In genomic region chr5:154794525-154795234, GRCh38 we compare ENCODE assay signal across 14 cellular contexts. TPM values are rescaled to one million over a fixed set of nuclear protein-coding genes. Genes with fewer than 3 reads are reported as not detected.
A peak's percentile ranks its signal among the peaks of the same experiment; 100 is the strongest.
DNase-seq lines count a peak whose midpoint lies in the region; ATAC-seq and TF ChIP-seq lines count a peak whose summit lies in the region.
"Had no signal": no experiment of that assay in that cellular context is flagged by ENCODE, and none has a peak within 500 bp of the region (broad histone marks: within the 10 kb centered on the region; RNA-seq: fewer than 3 reads in every experiment).

No MANE protein-coding gene starts in this region.

- peak overlapping the region in 1 of 2 experiments; percentile 15 for H3K4ac ChIP-seq in mesenchymal stem cell (ENCODE audit: low read depth in 1 of 2, low read length in 2 of 2)

- peak overlapping the region; percentile 34 for H3K9ac ChIP-seq in mesenchymal stem cell (ENCODE audit: low read length)
- H3K9ac ChIP-seq: BLaER1 treated with 17β-estradiol and CSF1 and Interleukin-3, amounts not matched to agents 10 nM and 100 nM had no signal

- no peak overlapping the region for H2AFZ ChIP-seq in mesenchymal stem cell (ENCODE audit: low read depth, low read length)

- H2BK120ac ChIP-seq in mesenchymal stem cell (ENCODE audit: low read depth, low read length), result no peak overlapping the region

- no peak overlapping the region for H2BK15ac ChIP-seq in mesenchymal stem cell (ENCODE audit: low read depth, poor library complexity, severe bottlenecking)

- no peak for TF ChIP-seq CTCF in choroid plexus epithelial cell (conservative IDR thresholded peaks at IDR 0.05; ENCODE audit: low read depth, low read length)
- no peak for TF ChIP-seq CTCF in tibial nerve (IDR thresholded peaks at IDR 0.05)

- H2AK5ac ChIP-seq in mesenchymal stem cell (ENCODE audit: low read length, severe bottlenecking), result no peak overlapping the region

- H3K27me3 ChIP-seq in mesenchymal stem cell (ENCODE audit: control insufficient read depth in 1 of 2, insufficient read depth in 1 of 2, low read length in 2 of 2), result no peaks in the 10 kb centered on the region
- H3K27me3 ChIP-seq in tibial nerve, result no peaks in the 10 kb centered on the region
- H3K27me3 ChIP-seq: BLaER1 treated with 17β-estradiol and CSF1 and Interleukin-3, amounts not matched to agents 10 nM and 100 nM had no signal

- H4K8ac ChIP-seq in mesenchymal stem cell (ENCODE audit: low read length), result no peak overlapping the region

- DNase-seq in A172 (ENCODE audit: low spot score) (peak; percentile 64), ELR (ENCODE audit: low read depth) (peak; percentile 42), choroid plexus epithelial cell (ENCODE audit: low read depth) (peak; percentile 74), mesenchymal stem cell (peak; percentile 70), ureter (ENCODE audit: low spot score) (no peak), tibial nerve (ENCODE audit: low spot score in 2 of 2) (no peak)
- DNase-seq in stimulated activated CD4-positive, alpha-beta T cell treated with anti-CD3 and anti-CD28 coated beads, Interleukin-4, amount 100 ng/mL, for 4 hours, result no peak
- DNase-seq: anterior cingulate cortex, Karpas-422, NCI-H2171 treated with DMSO at 0.1 percent for 48 hours, PC-3 had no signal

- H3K27ac ChIP-seq in mesenchymal stem cell (ENCODE audit: low read length, poor library complexity, severe bottlenecking), result no peak overlapping the region
- peak overlapping the region in 1 of 4 donors; percentile 34 for H3K27ac ChIP-seq in tibial nerve
- H3K27ac ChIP-seq: BLaER1 treated with 17β-estradiol and CSF1 and Interleukin-3, amounts not matched to agents 10 nM and 100 nM; epithelial cell of prostate had no signal

- no peak overlapping the region for H3K14ac ChIP-seq in mesenchymal stem cell (ENCODE audit: low read length in 2 of 2)

- H3K4me1 ChIP-seq in mesenchymal stem cell (ENCODE audit: control insufficient read depth, insufficient read depth, low read depth, low read length) (no peaks in the 10 kb centered on the region), tibial nerve (peaks cover 0 to 20% (median 0%) of the 10 kb centered on the region in 4 donors)

- TF ChIP-seq EP300 in tibial nerve (IDR thresholded peaks at IDR 0.05), result no peak

- H2BK5ac ChIP-seq in mesenchymal stem cell (ENCODE audit: low read depth, low read length, poor library complexity, severe bottlenecking), result no peak overlapping the region

- H3K4me2 ChIP-seq in mesenchymal stem cell (ENCODE audit: low read length, poor library complexity, severe bottlenecking), result no peak overlapping the region
- H3K4me2 ChIP-seq: BLaER1 treated with 17β-estradiol and CSF1 and Interleukin-3, amounts not matched to agents 10 nM and 100 nM had no signal

- 65% methylated on average over 7 of the region's 7 CpGs for WGBS in mesenchymal stem cell
- 72% methylated on average over 7 of the region's 7 CpGs for WGBS in tibial nerve, 2 donors

- no peak overlapping the region for H3K23ac ChIP-seq in mesenchymal stem cell (ENCODE audit: low read length in 2 of 2)

- peaks cover 38% of the 10 kb centered on the region for H3K79me1 ChIP-seq in mesenchymal stem cell (replicated peaks; ENCODE audit: low read length, poor library complexity, severe bottlenecking)

- no peak overlapping the region for H3K4me3 ChIP-seq in choroid plexus epithelial cell (ENCODE audit: low read depth, low read length)
- H3K4me3 ChIP-seq in mesenchymal stem cell (ENCODE audit: insufficient read depth in 1 of 2, low read depth in 1 of 2, low read length in 2 of 2), result peak overlapping the region in 1 of 2 experiments; percentile 13
- no peak overlapping the region for H3K4me3 ChIP-seq in tibial nerve
- H3K4me3 ChIP-seq: BLaER1 treated with 17β-estradiol and CSF1 and Interleukin-3, amounts not matched to agents 10 nM and 100 nM had no signal

- no peak overlapping the region for H2BK12ac ChIP-seq in mesenchymal stem cell (ENCODE audit: low read length in 2 of 2)

- H4K91ac ChIP-seq in mesenchymal stem cell (ENCODE audit: low read length), result no peak overlapping the region

- no peaks in the 10 kb centered on the region for H3K9me3 ChIP-seq in mesenchymal stem cell (ENCODE audit: control insufficient read depth, low read length)
- H3K9me3 ChIP-seq in tibial nerve, result no peaks in the 10 kb centered on the region
- H3K9me3 ChIP-seq: BLaER1 treated with 17β-estradiol and CSF1 and Interleukin-3, amounts not matched to agents 10 nM and 100 nM had no signal

- TF ChIP-seq POLR2A in tibial nerve (IDR thresholded peaks at IDR 0.05), result no peak

- H3K36me3 ChIP-seq in mesenchymal stem cell (ENCODE audit: control insufficient read depth in 1 of 2, insufficient read depth in 2 of 2, low read depth in 1 of 2, low read length in 2 of 2) (peaks cover 51 to 86% of the 10 kb centered on the region in 2 experiments), tibial nerve (peaks cover 2 to 81% (median 12%) of the 10 kb centered on the region in 3 donors)

- H3K18ac ChIP-seq in mesenchymal stem cell (ENCODE audit: low read depth in 1 of 2, low read length in 2 of 2), result peak overlapping the region in 1 of 2 experiments; percentile 16

- ATAC-seq in GM21367 (IDR thresholded peaks at IDR 0.05; ENCODE audit: unreplicated experiment), result no peak
- ATAC-seq: PC-3 had no signal

RNA-seq across cellular contexts. Expression of gene LARP1, which starts 39.5 kb away (rescaled TPM):
- total RNA-seq in A172 (2014; rRNA removed; shearing (Covaris generic)), result 76.1 and 78.4 TPM in 2 replicates
- 133 TPM for polyA plus RNA-seq in mesenchymal stem cell (2013, experiment 1 of 2)
- 124 TPM for polyA plus RNA-seq in mesenchymal stem cell (2013, experiment 2 of 2)
- total RNA-seq in ureter (300 TPM), tibial nerve (100 to 1,000 TPM; 114 to 166 (median 144) TPM)

RNA-seq across cellular contexts. Expression of gene FAXDC2, which starts 55.7 kb away (rescaled TPM):
- total RNA-seq in A172 (2014; rRNA removed; shearing (Covaris generic)), result 1.8 and 3.5 TPM in 2 replicates
- polyA plus RNA-seq in mesenchymal stem cell (2013, experiment 1 of 2), result 7.5 TPM
- 7.9 TPM for polyA plus RNA-seq in mesenchymal stem cell (2013, experiment 2 of 2)
- total RNA-seq in ureter (15.0 TPM), tibial nerve (100 to 1,000 TPM in 1 of 4 donors, 10 to 100 TPM in 3; 57.6 to 154 (median 75.8) TPM)
- total RNA-seq: PC-3 had no signal

Comparison
In these comparisons a context has a peak if more than half of its experiments do, and no peak if none do; other contexts are left out.
1. DNase-seq: peak in A172 (single experiment), ELR (single experiment), choroid plexus epithelial cell (single experiment) and mesenchymal stem cell (single experiment); none in ureter (single experiment), tibial nerve (0 of 2) and stimulated activated CD4-positive, alpha-beta T cell treated with anti-CD3 and anti-CD28 coated beads, Interleukin-4, amount 100 ng/mL, for 4 hours (0 of 2).